15 cellular contexts compared by ENCODE assay signal in the genomic region with DNA sequence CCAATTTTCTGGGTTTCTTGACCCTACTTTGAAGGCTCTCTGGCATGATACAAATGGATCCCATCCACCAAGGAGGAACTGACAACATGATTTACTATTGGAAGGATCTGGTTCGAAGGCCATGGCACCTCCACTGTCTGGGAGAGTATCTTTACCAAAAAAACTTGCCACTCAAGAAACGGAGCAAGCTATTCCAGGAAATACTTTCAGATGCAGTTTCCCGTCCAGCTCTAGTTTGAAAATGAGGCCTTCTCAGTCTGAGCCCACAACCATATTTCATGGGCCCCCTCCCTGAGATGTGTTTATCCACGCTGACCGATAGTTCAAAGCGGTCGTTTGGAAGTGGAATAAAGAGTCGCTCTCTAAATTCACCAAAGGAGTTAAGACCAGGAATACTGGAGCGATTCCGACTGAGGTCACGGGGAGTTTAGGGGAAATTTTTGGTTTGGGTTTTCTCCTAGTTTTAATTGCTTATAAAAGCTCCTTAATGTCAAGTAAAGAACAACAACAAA.
DNase-seq lines count a peak whose midpoint lies in the region; ATAC-seq, FAIRE-seq and TF ChIP-seq lines count a peak whose summit lies in the region.
"Had no signal": no experiment of that assay in that cellular context is flagged by ENCODE, and none has a peak within 500 bp of the region (broad histone marks: within the 10 kb centered on the region; RNA-seq: fewer than 3 reads in every experiment).

No MANE protein-coding gene starts in this region.

- no peak for DNase-seq in H9
- no peak for DNase-seq in endodermal cell
- no peak for DNase-seq in mesenchymal stem cell
- DNase-seq in smooth muscle cell (lab: John Stamatoyannopoulos, UW; ENCODE audit: unreplicated experiment), result no peak
- no peak for DNase-seq in NCI-H345 (lab: John Stamatoyannopoulos, UW)
- DNase-seq in PC-9, result no peak
- no peak for DNase-seq in frontal cortex (ENCODE audit: low spot score in 2 of 2)
- DNase-seq: activated CD4-positive, alpha-beta T cell treated with anti-CD3 and anti-CD28 coated beads, Interleukin-2, amount 50 U/mL, for 1 hour; activated effector memory CD4-positive, alpha-beta T cell treated with anti-CD3 and anti-CD28 coated beads, Interleukin-2, amount 50 U/mL, for 16 hours; DMS79 treated with DMSO at 0.1 percent for 48 hours; natural killer cell; NCI-H1092; stimulated activated CD4-positive, alpha-beta T cell treated with anti-CD3 and anti-CD28 coated beads, Interleukin-15, amount 100 ng/mL, for 24 hours had no signal

- no peak for TF ChIP-seq CTCF in H9 (conservative IDR thresholded peaks at IDR 0.05)
- no peak for TF ChIP-seq CTCF in endodermal cell (conservative IDR thresholded peaks at IDR 0.05)
- TF ChIP-seq CTCF in smooth muscle cell (IDR thresholded peaks at IDR 0.05; ENCODE audit: borderline replicate concordance, insufficient read depth, poor library complexity, severe bottlenecking), result no peak
- no peak for TF ChIP-seq CTCF in PC-9 (conservative IDR thresholded peaks at IDR 0.05)

- no peaks in the 10 kb centered on the region for H3K23me2 ChIP-seq in H9 (ENCODE audit: insufficient read length, low read depth, low read length, poor library complexity, severe bottlenecking)

- peaks cover under 1 to 18% (median 5%) of the 10 kb centered on the region in 3 experiments; a peak in 6 of 7 replicates for H3K36me3 Mint-ChIP-seq in H9 (ENCODE audit: insufficient read depth in 1 of 3, low read depth in 3 of 3)
- H3K36me3 Mint-ChIP-seq in endodermal cell (ENCODE audit: low read depth), result peaks cover 59% of the 10 kb centered on the region
- H3K36me3 Mint-ChIP-seq: natural killer cell had no signal

- H2BK12ac ChIP-seq in H9 (ENCODE audit: insufficient read length, low read depth, low read length) (peak overlapping the region; percentile 25), mesenchymal stem cell (ENCODE audit: low read length in 2 of 2) (no peak overlapping the region)

- H3K9ac ChIP-seq in H9 (ENCODE audit: extremely low read depth, insufficient read length, low read length) (no peak overlapping the region), endodermal cell (ENCODE audit: extremely low read depth, low read length, poor library complexity, severe bottlenecking) (no peak overlapping the region), mesenchymal stem cell (ENCODE audit: low read length) (peak overlapping the region; percentile 58), smooth muscle cell (ENCODE audit: low read depth) (peak overlapping the region; percentile 13)

- H2BK20ac ChIP-seq in H9 (ENCODE audit: low read depth, low read length, poor library complexity, severe bottlenecking), result no peak overlapping the region

- CTCF ChIA-PET in PC-9 (lab: Charles Lee), result no interaction called here

- ATAC-seq in GM19397 (IDR thresholded peaks at IDR 0.05; ENCODE audit: unreplicated experiment), result no peak
- ATAC-seq: natural killer cell had no signal

- H4K91ac ChIP-seq in H9 (ENCODE audit: insufficient read length, low read depth, low read length) (no peak overlapping the region), mesenchymal stem cell (ENCODE audit: low read length) (no peak overlapping the region)

- H3K79me2 ChIP-seq in H9 (ENCODE audit: insufficient read depth, low read length), result peaks cover 3% of the 10 kb centered on the region; the same call in 1 of the 2 replicates
- peaks cover 94% of the 10 kb centered on the region for H3K79me2 ChIP-seq in smooth muscle cell (ENCODE audit: low read depth)
- no peaks in the 10 kb centered on the region for H3K79me2 ChIP-seq in PC-9 (ENCODE audit: low read depth)

- H4K20me1 ChIP-seq in H9 (ENCODE audit: control insufficient read depth, insufficient read depth, insufficient read length) (no peaks in the 10 kb centered on the region), smooth muscle cell (ENCODE audit: low read depth) (peaks cover 91% of the 10 kb centered on the region), PC-9 (ENCODE audit: insufficient read depth) (peaks cover 18% of the 10 kb centered on the region)

- no peaks in the 10 kb centered on the region for H3K9me3 ChIP-seq in H9 (ENCODE audit: control insufficient read depth, low read depth, low read length)
- H3K9me3 ChIP-seq in endodermal cell (ENCODE audit: control insufficient read depth, low read length), result no peaks in the 10 kb centered on the region
- no peaks in the 10 kb centered on the region for H3K9me3 ChIP-seq in mesenchymal stem cell (ENCODE audit: control insufficient read depth, low read length)
- H3K9me3 ChIP-seq in smooth muscle cell (replicated peaks; ENCODE audit: low read depth), result no peaks in the 10 kb centered on the region
- H3K9me3 ChIP-seq in PC-9 (ENCODE audit: insufficient read depth, low read depth), result no peaks in the 10 kb centered on the region

- no peak for FAIRE-seq in frontal cortex (lab: Jason Lieb, UNC)

- no peaks in the 10 kb centered on the region for H3K4me1 ChIP-seq in H9 (ENCODE audit: insufficient read depth, low read length)
- peaks cover 10% of the 10 kb centered on the region for H3K4me1 ChIP-seq in endodermal cell (ENCODE audit: control insufficient read depth, insufficient read depth, low read length)
- H3K4me1 ChIP-seq in mesenchymal stem cell (ENCODE audit: control insufficient read depth, insufficient read depth, low read depth, low read length), result peaks cover 9% of the 10 kb centered on the region
- H3K4me1 ChIP-seq in smooth muscle cell (ENCODE audit: low read depth), result peaks cover 15% of the 10 kb centered on the region
- no peaks in the 10 kb centered on the region for H3K4me1 ChIP-seq in PC-9 (replicated peaks; ENCODE audit: insufficient read depth)

- intact Hi-C loops in PC-9 (cut with micrococcal nuclease; ENCODE audit: unreplicated experiment), result no loop called here

- peaks cover 19 to 20% of the 10 kb centered on the region in 2 experiments for H3K4me1 Mint-ChIP-seq in H9
- H3K4me1 Mint-ChIP-seq in endodermal cell, result peaks cover 21% of the 10 kb centered on the region
- H3K4me1 Mint-ChIP-seq: natural killer cell had no signal

- H3K36me3 ChIP-seq in endodermal cell (ENCODE audit: control insufficient read depth, insufficient read depth, low read length) (peaks cover 46% of the 10 kb centered on the region), mesenchymal stem cell (ENCODE audit: control insufficient read depth in 1 of 2, insufficient read depth in 2 of 2, low read depth in 1 of 2, low read length in 2 of 2) (peaks cover 0 to 14% of the 10 kb centered on the region in 2 experiments), smooth muscle cell (ENCODE audit: low read depth) (no peaks in the 10 kb centered on the region), PC-9 (ENCODE audit: low read depth) (no peaks in the 10 kb centered on the region)
- H3K36me3 ChIP-seq: brain microvascular endothelial cell had no signal

- H3K27me3 ChIP-seq in H9 (ENCODE audit: insufficient read depth, low read length), result no peaks in the 10 kb centered on the region
- no peaks in the 10 kb centered on the region for H3K27me3 ChIP-seq in endodermal cell (ENCODE audit: control insufficient read depth, insufficient read depth, low read length, poor library complexity, severe bottlenecking)
- no peaks in the 10 kb centered on the region for H3K27me3 ChIP-seq in mesenchymal stem cell (ENCODE audit: control insufficient read depth in 1 of 2, insufficient read depth in 1 of 2, low read length in 2 of 2)
- H3K27me3 ChIP-seq in smooth muscle cell (ENCODE audit: low read depth), result no peaks in the 10 kb centered on the region
- no peaks in the 10 kb centered on the region for H3K27me3 ChIP-seq in PC-9 (ENCODE audit: insufficient read depth, low read depth)
- H3K27me3 ChIP-seq: brain microvascular endothelial cell had no signal

- H3F3A ChIP-seq in smooth muscle cell (ENCODE audit: low read depth), result peaks cover 8% of the 10 kb centered on the region
- no peaks in the 10 kb centered on the region for H3F3A ChIP-seq in PC-9 (ENCODE audit: insufficient read depth, low read depth)

- H3K56ac ChIP-seq in H9 (ENCODE audit: insufficient read length, low read depth, low read length), result no peak overlapping the region

- no peak overlapping the region for H3K4me2 ChIP-seq in H9 (ENCODE audit: insufficient read depth, insufficient read length, low read length)
- H3K4me2 ChIP-seq in mesenchymal stem cell (ENCODE audit: low read length, poor library complexity, severe bottlenecking), result no peak overlapping the region
- H3K4me2 ChIP-seq in smooth muscle cell, result peak overlapping the region; percentile 65
- no peak overlapping the region for H3K4me2 ChIP-seq in PC-9

- H3K23ac ChIP-seq in H9 (ENCODE audit: insufficient read length, low read depth, low read length) (no peak overlapping the region), mesenchymal stem cell (ENCODE audit: low read length in 2 of 2) (no peak overlapping the region)

- POLR2A ChIA-PET in PC-9 (lab: Charles Lee; ENCODE audit: unreplicated experiment), result no interaction called here

- H2BK5ac ChIP-seq in H9 (ENCODE audit: insufficient read length, low read length), result no peak overlapping the region
- H2BK5ac ChIP-seq in mesenchymal stem cell (ENCODE audit: low read depth, low read length, poor library complexity, severe bottlenecking), result no peak overlapping the region

- no CpG with 5 or more reads among the region's 11 CpGs for WGBS in H9 (ENCODE audit: extremely low coverage, insufficient read length, low lambda C conversion rate)
- WGBS in endodermal cell (ENCODE audit: insufficient coverage in 1 of 2, insufficient read length in 1 of 2), 2 experiments, result 97 to 98% methylated on average over 11 of the region's 11 CpGs
- 71% methylated on average over 11 of the region's 11 CpGs for WGBS in mesenchymal stem cell
- 55% methylated on average over 11 of the region's 11 CpGs for WGBS in smooth muscle cell (ENCODE audit: low lambda C conversion rate)

- H3T11ph ChIP-seq in H9 (ENCODE audit: low read length), result no peak overlapping the region

- no peak overlapping the region for H4K5ac ChIP-seq in H9 (ENCODE audit: insufficient read length, low read depth, low read length)

- no peak overlapping the region for H3K4me3 ChIP-seq in endodermal cell (ENCODE audit: low read length)
- H3K4me3 ChIP-seq in mesenchymal stem cell (ENCODE audit: insufficient read depth in 1 of 2, low read depth in 1 of 2, low read length in 2 of 2), result no peak overlapping the region
- H3K4me3 ChIP-seq in smooth muscle cell, result no peak overlapping the region
- H3K4me3 ChIP-seq in PC-9, result no peak overlapping the region

- H2BK15ac ChIP-seq in H9 (ENCODE audit: low read depth, low read length) (no peak overlapping the region), mesenchymal stem cell (ENCODE audit: low read depth, poor library complexity, severe bottlenecking) (no peak overlapping the region)

- H3K79me1 ChIP-seq in H9 (ENCODE audit: insufficient read depth, low read depth, low read length, poor library complexity, severe bottlenecking), result peaks cover 3% of the 10 kb centered on the region
- peaks cover 49% of the 10 kb centered on the region for H3K79me1 ChIP-seq in mesenchymal stem cell (replicated peaks; ENCODE audit: low read length, poor library complexity, severe bottlenecking)

- no TSS peak for BruUV-seq in PC-9 (replicated peaks; lab: Mats Ljungman, UMichigan)

- H4K8ac ChIP-seq in H9 (replicated peaks; ENCODE audit: insufficient read length, low read depth, low read length), result no peak overlapping the region
- H4K8ac ChIP-seq in mesenchymal stem cell (ENCODE audit: low read length), result peak overlapping the region; percentile 49

- H2AK5ac ChIP-seq in H9 (ENCODE audit: insufficient read length, low read length) (no peak overlapping the region), mesenchymal stem cell (ENCODE audit: low read length, severe bottlenecking) (peak overlapping the region; percentile 58)

- H3K9me3 Mint-ChIP-seq in H9 (no peaks in the 10 kb centered on the region; a peak in 1 of 5 replicates), endodermal cell (no peaks in the 10 kb centered on the region)
- H3K9me3 Mint-ChIP-seq: natural killer cell had no signal

- H2AFZ ChIP-seq in H9 (ENCODE audit: low read length) (no peak overlapping the region), mesenchymal stem cell (ENCODE audit: low read depth, low read length) (no peak overlapping the region), smooth muscle cell (ENCODE audit: low read depth) (no peak overlapping the region), PC-9 (no peak overlapping the region)

- H3K27ac ChIP-seq in H9 (ENCODE audit: insufficient read length, low read depth, low read length), result no peak overlapping the region
- no peak overlapping the region for H3K27ac ChIP-seq in endodermal cell (ENCODE audit: low read depth, low read length)
- H3K27ac ChIP-seq in mesenchymal stem cell (ENCODE audit: low read length, poor library complexity, severe bottlenecking), result no peak overlapping the region
- H3K27ac ChIP-seq in smooth muscle cell (ENCODE audit: low read depth), result peak overlapping the region; percentile 59
- H3K27ac ChIP-seq in PC-9, result no peak overlapping the region
- H3K27ac ChIP-seq: brain microvascular endothelial cell had no signal

- H3K27me3 Mint-ChIP-seq in H9 (ENCODE audit: low read depth) (no peaks in the 10 kb centered on the region; the same call in 1 of the 2 replicates), endodermal cell (ENCODE audit: insufficient read depth) (no peaks in the 10 kb centered on the region)

- H3K4me3 Mint-ChIP-seq in H9, result no peak overlapping the region
- no peak overlapping the region for H3K4me3 Mint-ChIP-seq in endodermal cell
- H3K4me3 Mint-ChIP-seq: natural killer cell had no signal

- H3K14ac ChIP-seq in H9 (ENCODE audit: insufficient read depth, low read length) (no peak overlapping the region), mesenchymal stem cell (ENCODE audit: low read length in 2 of 2) (peak overlapping the region in 1 of 2 experiments; percentile 39)

- peak overlapping the region; percentile 52 to 94 (median 93); a peak in 4 of 7 replicates for H3K27ac Mint-ChIP-seq in H9
- peak overlapping the region; percentile 79 for H3K27ac Mint-ChIP-seq in endodermal cell
- H3K27ac Mint-ChIP-seq: natural killer cell had no signal

- H3K4ac ChIP-seq in H9 (ENCODE audit: low read depth, low read length) (no peak overlapping the region), mesenchymal stem cell (ENCODE audit: low read depth in 1 of 2, low read length in 2 of 2) (no peak overlapping the region)

- H2BK120ac ChIP-seq in H9 (ENCODE audit: low read depth, low read length, poor library complexity, severe bottlenecking), result no peak overlapping the region
- H2BK120ac ChIP-seq in mesenchymal stem cell (ENCODE audit: low read depth, low read length), result no peak overlapping the region

- H3K9me2 ChIP-seq in PC-9 (ENCODE audit: insufficient read depth), result no peaks in the 10 kb centered on the region

- H3K18ac ChIP-seq in H9 (ENCODE audit: insufficient read length, low read depth, low read length) (no peak overlapping the region), mesenchymal stem cell (ENCODE audit: low read depth in 1 of 2, low read length in 2 of 2) (peak overlapping the region in 1 of 2 experiments; percentile 38)

Comparison
In these comparisons a context has a peak if more than half of its experiments do, and no peak if none do; other contexts are left out.
1. H3K9ac ChIP-seq: peak in mesenchymal stem cell (single experiment) and smooth muscle cell (single experiment); none in H9 (single experiment) and endodermal cell (single experiment).